Comparison of ENCODE assay signal across 25 cellular contexts in the genomic region with DNA sequence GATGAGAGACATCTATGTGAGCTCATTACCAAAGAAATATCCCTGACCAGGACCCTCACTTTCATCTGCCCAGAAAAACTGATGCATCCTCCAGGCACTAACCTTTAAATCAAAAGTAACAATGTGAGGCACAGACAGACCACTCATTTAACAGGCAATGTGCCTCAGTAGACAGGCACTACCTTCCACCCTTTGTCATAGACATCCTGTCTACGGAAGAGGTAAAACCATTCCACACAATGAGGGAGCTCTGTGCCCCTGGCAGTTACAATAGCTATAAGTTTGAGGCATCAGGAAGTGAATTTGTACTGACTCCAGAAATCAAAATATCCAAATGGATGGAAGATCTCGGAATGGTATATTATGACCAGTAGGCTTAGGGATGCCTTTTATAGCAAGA. TPM values are rescaled to one million over a fixed set of nuclear protein-coding genes. Genes with fewer than 3 reads are reported as not detected.
DNase-seq lines count a peak whose midpoint lies in the region; ATAC-seq, FAIRE-seq and TF ChIP-seq lines count a peak whose summit lies in the region.
"Had no signal": no experiment of that assay in that cellular context is flagged by ENCODE, and none has a peak within 500 bp of the region (broad histone marks: within the 10 kb centered on the region; RNA-seq: fewer than 3 reads in every experiment).

No MANE protein-coding gene starts in this region.

- H3K27ac ChIP-seq in endothelial cell of umbilical vein (ENCODE audit: insufficient read depth, low read depth, low read length) (peak overlapping the region; percentile 73), gastrocnemius medialis (peak overlapping the region in 2 of 4 donors; percentile 36 to 39), suprapubic skin (no peak overlapping the region)
- H3K27ac ChIP-seq: BLaER1, GM23248, KMS-11, SK-N-MC had no signal

- intact Hi-C loops in left ventricle myocardium superior (cut with micrococcal nuclease): no loop called here
- intact Hi-C loops in cardiac septum (cut with DNase I): no loop called here
- intact Hi-C loops in endothelial cell of umbilical vein (cut with micrococcal nuclease): loop anchor here (1.0 to 10.0 kb wide), 2 partner anchors 8 to 1278 kb away; no protein-coding TSS in a partner anchor
- intact Hi-C loops in gastrocnemius medialis (cut with DNase I; ENCODE audit: low total_unique reads): loop anchor here (10.0 kb wide), 1 partner anchor 642 kb away; the partner anchor contains the start of genes TRIM22 and TRIM5

- dilution Hi-C loops in endothelial cell of umbilical vein (cut with MboI; ENCODE audit: extremely low pct_ligation_motif_present, low sequenced_read_pairs): no loop called here

- peak; percentile 78 for FAIRE-seq in endothelial cell of umbilical vein (lab: Jason Lieb, UNC)
- FAIRE-seq: A204.1 had no signal

- DNase-seq in left ventricle myocardium superior (no peak), cardiac septum (ENCODE audit: low spot score) (no peak), endothelial cell of umbilical vein (ENCODE audit: low read depth, low spot score) (peak; percentile 61), gastrocnemius medialis (no peak), NCI-H526 (lab: John Stamatoyannopoulos, UW) (no peak), suprapubic skin (ENCODE audit: low spot score in 2 of 2) (no peak)
- DNase-seq: CD4-positive, CD25-positive, alpha-beta regulatory T cell; DMS153; GM23248; HCEC 1CT; MM.1S; NCI-H1048; NCI-H1417; NCI-H1694; NCI-H2029 treated with DMSO at 0.1 percent for 48 hours; NCI-H446 treated with DMSO at 0.1 percent for 48 hours; NCI-H526 treated with DMSO at 0.1 percent for 48 hours; RPMI8226; SIG-M5 had no signal

- in situ Hi-C loops in gastrocnemius medialis (cut with MboI; ENCODE audit: low sequenced_read_pairs in 4 of 4): no loop called here

- no peak overlapping the region for H3K4me3 ChIP-seq in endothelial cell of umbilical vein (replicated peaks in 1 of 3; ENCODE audit: insufficient read depth in 1 of 3, low read depth in 1 of 3, low read length in 3 of 3)
- H3K4me3 ChIP-seq in gastrocnemius medialis: no peak overlapping the region
- H3K4me3 ChIP-seq in suprapubic skin: no peak overlapping the region
- H3K4me3 ChIP-seq: BLaER1, GM23248, SK-N-MC had no signal

- TF ChIP-seq POLR2A in endothelial cell of umbilical vein (IDR thresholded peaks at IDR 0.05; ENCODE audit: low read depth, low read length): peak; percentile 52
- TF ChIP-seq POLR2A in gastrocnemius medialis (IDR thresholded peaks at IDR 0.05): no peak
- no peak for TF ChIP-seq POLR2A in suprapubic skin (IDR thresholded peaks at IDR 0.05)

- TF ChIP-seq EP300 in suprapubic skin (IDR thresholded peaks at IDR 0.05): no peak

- no peaks in the 10 kb centered on the region for H3K27me3 ChIP-seq in endothelial cell of umbilical vein (ENCODE audit: control insufficient read depth in 2 of 2, insufficient read depth in 2 of 2, low read length in 2 of 2)
- no peaks in the 10 kb centered on the region for H3K27me3 ChIP-seq in gastrocnemius medialis
- no peaks in the 10 kb centered on the region for H3K27me3 ChIP-seq in suprapubic skin
- H3K27me3 ChIP-seq: BLaER1 had no signal

- CTCF ChIA-PET in endothelial cell of umbilical vein (lab: Charles Lee): interaction anchor here (0.6 to 4.1 kb wide), 11 partner anchors 9 to 52 kb away, joined by 3 to 35 read pairs (median 5); no protein-coding TSS in a partner anchor

- H3K79me2 ChIP-seq in endothelial cell of umbilical vein (ENCODE audit: control insufficient read depth, insufficient read depth, low read length): no peaks in the 10 kb centered on the region

- no peaks in the 10 kb centered on the region for H3K9me3 ChIP-seq in endothelial cell of umbilical vein (replicated peaks; ENCODE audit: control insufficient read depth, insufficient read depth, low read length)
- no peaks in the 10 kb centered on the region for H3K9me3 ChIP-seq in gastrocnemius medialis
- no peaks in the 10 kb centered on the region for H3K9me3 ChIP-seq in suprapubic skin
- H3K9me3 ChIP-seq: BLaER1 had no signal

- H3K36me3 ChIP-seq in endothelial cell of umbilical vein (ENCODE audit: control insufficient read depth in 2 of 2, extremely low read depth in 1 of 2, insufficient read depth in 2 of 2, low read length in 2 of 2): no peaks in the 10 kb centered on the region
- no peaks in the 10 kb centered on the region for H3K36me3 ChIP-seq in gastrocnemius medialis
- no peaks in the 10 kb centered on the region for H3K36me3 ChIP-seq in suprapubic skin
- H3K36me3 ChIP-seq: BLaER1 had no signal

- BruUV-seq in endothelial cell of umbilical vein (replicated peaks; lab: Mats Ljungman, UMichigan): no TSS peak

- peak overlapping the region; percentile 88 for H3K4me2 ChIP-seq in endothelial cell of umbilical vein (ENCODE audit: insufficient read depth, low read length)
- H3K4me2 ChIP-seq: BLaER1, KMS-11 had no signal

- 89% methylated on average over 2 of the region's 2 CpGs for WGBS in suprapubic skin

- no peaks in the 10 kb centered on the region for H3K9me1 ChIP-seq in endothelial cell of umbilical vein (replicated peaks; ENCODE audit: control insufficient read depth, extremely low read depth, insufficient read depth, low read length)

- no peaks in the 10 kb centered on the region for H4K20me1 ChIP-seq in endothelial cell of umbilical vein (replicated peaks; ENCODE audit: control insufficient read depth, extremely low read depth, insufficient read depth, low read length)
- H4K20me1 ChIP-seq: BLaER1 had no signal

- H3K4me1 ChIP-seq in endothelial cell of umbilical vein (ENCODE audit: control insufficient read depth, extremely low read depth, insufficient read depth, low read length): peaks cover 30% of the 10 kb centered on the region
- H3K4me1 ChIP-seq in gastrocnemius medialis: peaks cover 0 to 7% of the 10 kb centered on the region in 2 donors
- peaks cover 10% of the 10 kb centered on the region for H3K4me1 ChIP-seq in suprapubic skin
- H3K4me1 ChIP-seq: BLaER1 had no signal

- ATAC-seq in left ventricle myocardium superior (peak; percentile 42), gastrocnemius medialis (peak; percentile 39 to 42), HG03432 (IDR thresholded peaks at IDR 0.05; ENCODE audit: unreplicated experiment) (no peak)

- peak overlapping the region; percentile 44 for H3K9ac ChIP-seq in endothelial cell of umbilical vein (replicated peaks; ENCODE audit: extremely low read depth, insufficient read depth, low read length)
- H3K9ac ChIP-seq: BLaER1, GM23248, KMS-11 had no signal

- TF ChIP-seq CTCF in endothelial cell of umbilical vein (IDR thresholded peaks at IDR 0.05; ENCODE audit: extremely low read depth in 1 of 2, insufficient read depth in 1 of 2, low read depth in 1 of 2, low read length in 2 of 2) (no peak), gastrocnemius medialis (IDR thresholded peaks at IDR 0.05 in 4 of 5, conservative IDR thresholded peaks at IDR 0.05 in 1 of 5) (no peak), suprapubic skin (IDR thresholded peaks at IDR 0.05) (no peak)

- peak overlapping the region; percentile 88 for H2AFZ ChIP-seq in endothelial cell of umbilical vein (ENCODE audit: low read depth, low read length)
- H2AFZ ChIP-seq: GM23248 had no signal

- POLR2A ChIA-PET in endothelial cell of umbilical vein (lab: Charles Lee): no interaction called here

TF ChIP-seq in endothelial cell of umbilical vein, 7 proteins besides CTCF, POLR2A, EP300 and RAD21:
- TF ChIP-seq MAX (IDR thresholded peaks at IDR 0.05; ENCODE audit: insufficient read depth, insufficient read length): no peak
- no peak for TF ChIP-seq MYC (IDR thresholded peaks at IDR 0.05; ENCODE audit: low read depth, low read length)
- peak; percentile 17 for TF ChIP-seq JUN (IDR thresholded peaks at IDR 0.05; ENCODE audit: borderline replicate concordance, insufficient read depth, insufficient read length, low read depth)
- no peak for TF ChIP-seq GATA2 (IDR thresholded peaks at IDR 0.05; ENCODE audit: insufficient read depth, insufficient read length, low read depth, low read length)
- TF ChIP-seq POLR2AphosphoS5 (IDR thresholded peaks at IDR 0.05; ENCODE audit: insufficient read depth, low read depth, low read length): no peak
- TF ChIP-seq FOS (IDR thresholded peaks at IDR 0.05; ENCODE audit: borderline replicate concordance, insufficient read depth, low read length): peak; percentile 10
- no peak for TF ChIP-seq EZH2 (IDR thresholded peaks at IDR 0.05; ENCODE audit: borderline replicate concordance, low read depth, low read length, severe bottlenecking)
TF ChIP-seq in endothelial cell of umbilical vein: peak in this region for 2.

RNA-seq across cellular contexts. Expression of gene CAVIN3, which starts 6.7 kb away (rescaled TPM):
- 31.1 TPM for total RNA-seq in left ventricle myocardium superior
- 77.6 TPM for total RNA-seq in cardiac septum
- 153 and 164 TPM in 2 replicates for total RNA-seq in endothelial cell of umbilical vein
- polyA plus RNA-seq in endothelial cell of umbilical vein: 221 and 241 TPM in 2 replicates
- 93.2 and 148 TPM in 2 replicates for polyA plus RNA-seq in endothelial cell of umbilical vein (2011; cell fraction: cytosol; rRNA removed)
- 50.3 and 61.3 TPM in 2 replicates for polyA plus RNA-seq in endothelial cell of umbilical vein (2011; cell fraction: nucleus; rRNA removed)
- 90.3 and 91.1 TPM in 2 replicates for polyA plus RNA-seq in endothelial cell of umbilical vein (2012)
- polyA minus RNA-seq in endothelial cell of umbilical vein: 21.3 and 31.6 TPM in 2 replicates
- 14.2 TPM for polyA minus RNA-seq in endothelial cell of umbilical vein (2011; cell fraction: cytosol; rRNA and poly(A)+ RNA removed)
- polyA minus RNA-seq in endothelial cell of umbilical vein (2011; cell fraction: nucleus; rRNA and poly(A)+ RNA removed): 12.1 and 21.8 TPM in 2 replicates
- total RNA-seq in gastrocnemius medialis: 10 to 100 TPM; 12.9 to 53.6 (median 34.1) TPM
- total RNA-seq in suprapubic skin: 10 to 100 TPM; 28.1 to 51.6 (median 36.7) TPM
- polyA plus RNA-seq: IgD-negative memory B cell had no signal

Comparison
In these comparisons a context has a peak if more than half of its experiments do, and no peak if none do; other contexts are left out.
1. intact Hi-C loops: an anchor here in endothelial cell of umbilical vein (1.0 to 10.0 kb wide) and gastrocnemius medialis (10.0 kb wide); none called in left ventricle myocardium superior and cardiac septum.